In genomic region chr12:6201199-6201608, GRCh38 we compare ENCODE assay signal across 8 cellular contexts. TPM values are rescaled to one million over a fixed set of nuclear protein-coding genes. Genes with fewer than 3 reads are reported as not detected.
DNase-seq lines count a peak whose midpoint lies in the region; ATAC-seq and TF ChIP-seq lines count a peak whose summit lies in the region.

No MANE protein-coding gene starts in this region.

- H3K27ac Mint-ChIP-seq in MCF 10A (ENCODE audit: low read depth, unreplicated experiment), result no peak overlapping the region
- peak overlapping the region; percentile 70 for H3K27ac Mint-ChIP-seq in type B pancreatic cell

- ATAC-seq in right lobe of liver, result peak; percentile 52 to 66 (median 58)
- ATAC-seq in GM19397 (IDR thresholded peaks at IDR 0.05; ENCODE audit: unreplicated experiment), result no peak

- peaks cover 0 to 8% (median under 1%) of the 10 kb centered on the region in 4 donors for H3K4me1 ChIP-seq in right lobe of liver

- WGBS in right lobe of liver (ENCODE audit: insufficient coverage, low coverage, low lambda C conversion rate, missing lambda C conversion rate), result 0% methylated on average over 7 of the region's 15 CpGs

- no TSS peak for BruUV-seq in MCF 10A (replicated peaks; lab: Mats Ljungman, UMichigan)

- peak overlapping the region; percentile 74 for H3K4me3 Mint-ChIP-seq in MCF 10A (ENCODE audit: unreplicated experiment)
- H3K4me3 Mint-ChIP-seq in type B pancreatic cell, result peak overlapping the region; percentile 91

- H3K4me3 ChIP-seq in AG10803 (ENCODE audit: low read length) (peak overlapping the region; percentile 58), MG63 (peak overlapping the region; percentile 62), right lobe of liver (peak overlapping the region; percentile 65 to 87 (median 73))

- no peak for TF ChIP-seq CTCF in AG10803 (conservative IDR thresholded peaks at IDR 0.05; ENCODE audit: low read length)
- no peak for TF ChIP-seq CTCF in MCF 10A (IDR thresholded peaks at IDR 0.05; ENCODE audit: unreplicated experiment)
- TF ChIP-seq CTCF in right lobe of liver (IDR thresholded peaks at IDR 0.05), result no peak
- no peak for TF ChIP-seq CTCF in type B pancreatic cell (conservative IDR thresholded peaks at IDR 0.05)

- CTCF ChIA-PET in MCF 10A (lab: Yijun Ruan, JAX), result interaction anchor here (0.6 to 14.5 kb wide), 16 partner anchors 12 to 213 kb away, joined by 3 to 369 read pairs (median 4); no protein-coding TSS in a partner anchor

- no peaks in the 10 kb centered on the region for H3K27me3 ChIP-seq in MG63
- no peaks in the 10 kb centered on the region for H3K27me3 ChIP-seq in right lobe of liver

- H3K27me3 Mint-ChIP-seq in MCF 10A (ENCODE audit: insufficient read depth, unreplicated experiment) (no peaks in the 10 kb centered on the region), type B pancreatic cell (peaks cover 61% of the 10 kb centered on the region)

- TF ChIP-seq POLR2A in right lobe of liver (IDR thresholded peaks at IDR 0.05), result no peak

- POLR2A ChIA-PET in MCF 10A (lab: Yijun Ruan, JAX), result interaction anchor here (0.6 to 7.5 kb wide), 15 partner anchors 11 to 141 kb away, joined by 3 to 116 read pairs (median 5); no protein-coding TSS in a partner anchor

- H3K9me3 Mint-ChIP-seq in MCF 10A (ENCODE audit: unreplicated experiment), result no peaks in the 10 kb centered on the region
- no peaks in the 10 kb centered on the region for H3K9me3 Mint-ChIP-seq in type B pancreatic cell

- H3K27ac ChIP-seq in right lobe of liver, result peak overlapping the region; percentile 63 to 91 (median 67)

- H3K9me3 ChIP-seq in MG63, result no peaks in the 10 kb centered on the region
- no peaks in the 10 kb centered on the region for H3K9me3 ChIP-seq in right lobe of liver

- peaks cover 22% of the 10 kb centered on the region for H3K4me1 Mint-ChIP-seq in MCF 10A (ENCODE audit: insufficient read depth, unreplicated experiment)
- peaks cover 44% of the 10 kb centered on the region for H3K4me1 Mint-ChIP-seq in type B pancreatic cell (ENCODE audit: unreplicated experiment)

- intact Hi-C loops in MCF 10A (cut with micrococcal nuclease), result loop anchor here (2.0 kb wide), 1 partner anchor 16 kb away; no protein-coding TSS in a partner anchor
- intact Hi-C loops in right lobe of liver (cut with DNase I), result loop anchor here in 1 of 2 donors (10.0 kb wide), 1 partner anchor 74 kb away; no protein-coding TSS in a partner anchor

- H3K36me3 Mint-ChIP-seq in MCF 10A (ENCODE audit: insufficient read depth, unreplicated experiment) (peaks cover 6% of the 10 kb centered on the region), type B pancreatic cell (peaks cover 23% of the 10 kb centered on the region)

- H3K36me3 ChIP-seq in MG63, result peaks cover 29% of the 10 kb centered on the region
- H3K36me3 ChIP-seq in right lobe of liver, result no peaks in the 10 kb centered on the region

- DNase-seq in AG10803 (ENCODE audit: low read depth) (no peak), MG63 (peak; percentile 33), MCF 10A (ENCODE audit: unreplicated experiment) (peak; percentile 61), right lobe of liver (peak in 1 of 3 donors; percentile 60), type B pancreatic cell (ENCODE audit: extremely low spot score, unreplicated experiment) (no peak), dedifferentiated amniotic fluid mesenchymal stem cell (ENCODE audit: extremely low spot score) (no peak), DMS114 treated with DMSO at 0.1 percent for 48 hours (lab: John Stamatoyannopoulos, UW; ENCODE audit: unreplicated experiment) (no peak)

RNA-seq across cellular contexts. Expression of gene CD9, which starts 1.0 kb away (rescaled TPM):
- 95.5 and 98.2 TPM in 2 replicates for total RNA-seq in MG63 (2014; rRNA removed; shearing (Covaris generic); ENCODE audit: low replicate concordance)
- 31.1 and 40.7 TPM in 2 replicates for total RNA-seq in MCF 10A (2022)
- 10 to 100 TPM; 17.2 to 65.7 (median 34.2) TPM for total RNA-seq in right lobe of liver
- 120 and 807 TPM in 2 replicates for total RNA-seq in type B pancreatic cell (ENCODE audit: low replicate concordance)

Comparison
In these comparisons a context has a peak if more than half of its experiments do, and no peak if none do; other contexts are left out.
1. DNase-seq: peak in MG63 (single experiment) and MCF 10A (single experiment); none in AG10803 (single experiment), type B pancreatic cell (single experiment), dedifferentiated amniotic fluid mesenchymal stem cell (single experiment) and DMS114 treated with DMSO at 0.1 percent for 48 hours (single experiment).
2. Peak in every context shown above with its lines, with median percentiles within 50 percentile points of each other: H3K4me3 ChIP-seq.